8 cellular contexts compared by ENCODE assay signal in genomic region chr1:234730542-234731370, GRCh38.
DNase-seq lines count a peak whose midpoint lies in the region; ATAC-seq and TF ChIP-seq lines count a peak whose summit lies in the region.

No MANE protein-coding gene starts in this region.

- H3K9me3 Mint-ChIP-seq in activated CD8-positive, alpha-beta T cell treated with anti-CD3 and anti-CD28 coated beads for 36 hours: no peaks in the 10 kb centered on the region

- H4K20me1 ChIP-seq in osteoblast (ENCODE audit: insufficient read depth, low read length): no peaks in the 10 kb centered on the region

- no peak overlapping the region for H3K4me2 ChIP-seq in osteoblast (ENCODE audit: insufficient read depth, low read length)

- H3K79me2 ChIP-seq in osteoblast (ENCODE audit: insufficient read depth, low read length): no peaks in the 10 kb centered on the region

- H3K27me3 ChIP-seq in osteoblast (ENCODE audit: insufficient read depth, low read length): no peaks in the 10 kb centered on the region
- H3K27me3 ChIP-seq in esophagus squamous epithelium: no peaks in the 10 kb centered on the region
- no peaks in the 10 kb centered on the region for H3K27me3 ChIP-seq in left ventricle myocardium inferior (ENCODE audit: low read depth)

- ATAC-seq in GM18858 (IDR thresholded peaks at IDR 0.05; ENCODE audit: unreplicated experiment): peak; percentile 23
- ATAC-seq in HG02938 (IDR thresholded peaks at IDR 0.05; ENCODE audit: unreplicated experiment): peak; percentile 16
- peak; percentile 57 for ATAC-seq in activated CD8-positive, alpha-beta T cell treated with anti-CD3 and anti-CD28 coated beads for 36 hours

- H3K36me3 ChIP-seq in osteoblast (ENCODE audit: insufficient read depth, low read length): no peaks in the 10 kb centered on the region
- H3K36me3 ChIP-seq in esophagus squamous epithelium: no peaks in the 10 kb centered on the region
- no peaks in the 10 kb centered on the region for H3K36me3 ChIP-seq in left ventricle myocardium inferior

- peak; percentile 33 for TF ChIP-seq CTCF in activated CD8-positive, alpha-beta T cell treated with anti-CD3 and anti-CD28 coated beads for 36 hours (IDR thresholded peaks at IDR 0.05)
- TF ChIP-seq CTCF in osteoblast (IDR thresholded peaks at IDR 0.05; ENCODE audit: extremely low read depth, low read depth, low read length): no peak
- no peak for TF ChIP-seq CTCF in esophagus squamous epithelium (IDR thresholded peaks at IDR 0.05)
- TF ChIP-seq CTCF in left ventricle myocardium inferior (IDR thresholded peaks at IDR 0.05; ENCODE audit: borderline replicate concordance): no peak

- TF ChIP-seq POLR2A in esophagus squamous epithelium (IDR thresholded peaks at IDR 0.05): no peak

- no peaks in the 10 kb centered on the region for H3K36me3 Mint-ChIP-seq in activated CD8-positive, alpha-beta T cell treated with anti-CD3 and anti-CD28 coated beads for 36 hours (ENCODE audit: low read depth)

- WGBS in esophagus squamous epithelium, 2 donors: 63 to 70% methylated on average over 5 to 6 of the region's 6 CpGs

- POLR2A ChIA-PET in activated CD8-positive, alpha-beta T cell treated with anti-CD3 and anti-CD28 coated beads for 36 hours (lab: Charles Lee): interaction anchor here (1.2 to 1.5 kb wide), 4 partner anchors 8 to 121 kb away, joined by 3 to 11 read pairs (median 4); partner anchors contain the start of gene IRF2BP2

- H3K27ac Mint-ChIP-seq in activated CD8-positive, alpha-beta T cell treated with anti-CD3 and anti-CD28 coated beads for 36 hours: peak overlapping the region; percentile 94

- no peaks in the 10 kb centered on the region for H3K27me3 Mint-ChIP-seq in activated CD8-positive, alpha-beta T cell treated with anti-CD3 and anti-CD28 coated beads for 36 hours

- H3K4me1 ChIP-seq in osteoblast (ENCODE audit: insufficient read depth, low read length): peaks cover 40% of the 10 kb centered on the region
- peaks cover 22 to 54% (median 39%) of the 10 kb centered on the region in 3 donors for H3K4me1 ChIP-seq in esophagus squamous epithelium
- H3K4me1 ChIP-seq in left ventricle myocardium inferior: peaks cover 50% of the 10 kb centered on the region

- intact Hi-C loops in activated CD8-positive, alpha-beta T cell treated with anti-CD3 and anti-CD28 coated beads for 36 hours (cut with micrococcal nuclease): loop anchor here (2.0 to 5.0 kb wide), 5 partner anchors 38 to 282 kb away; partner anchors contain the start of gene IRF2BP2
- intact Hi-C loops in esophagus squamous epithelium (cut with DNase I) (no loop called here), left ventricle myocardium inferior (cut with micrococcal nuclease) (no loop called here)

- CTCF ChIA-PET in activated CD8-positive, alpha-beta T cell treated with anti-CD3 and anti-CD28 coated beads for 36 hours (lab: Charles Lee): interaction anchor here (0.6 to 1.5 kb wide), 5 partner anchors 8 to 131 kb away, joined by 3 to 6 read pairs (median 4); no protein-coding TSS in a partner anchor

- peak overlapping the region; percentile 97 for H3K27ac ChIP-seq in osteoblast (ENCODE audit: low read depth, low read length)
- H3K27ac ChIP-seq in esophagus squamous epithelium: peak overlapping the region in 1 of 4 donors; percentile 33
- H3K27ac ChIP-seq in left ventricle myocardium inferior (replicated peaks): no peak overlapping the region

- H3K4me1 Mint-ChIP-seq in activated CD8-positive, alpha-beta T cell treated with anti-CD3 and anti-CD28 coated beads for 36 hours (ENCODE audit: low read depth): peaks cover 79% of the 10 kb centered on the region

- H3K4me3 ChIP-seq in osteoblast (ENCODE audit: insufficient read depth, low read length): no peak overlapping the region
- no peak overlapping the region for H3K4me3 ChIP-seq in esophagus squamous epithelium
- H3K4me3 ChIP-seq in left ventricle myocardium inferior: no peak overlapping the region

- peak overlapping the region; percentile 47 for H3K4me3 Mint-ChIP-seq in activated CD8-positive, alpha-beta T cell treated with anti-CD3 and anti-CD28 coated beads for 36 hours

- H3K9me3 ChIP-seq in osteoblast (ENCODE audit: low read depth, low read length) (no peaks in the 10 kb centered on the region), esophagus squamous epithelium (no peaks in the 10 kb centered on the region), left ventricle myocardium inferior (replicated peaks) (no peaks in the 10 kb centered on the region)

- H2AFZ ChIP-seq in osteoblast (ENCODE audit: low read length): no peak overlapping the region

- peak; percentile 78 for DNase-seq in activated CD8-positive, alpha-beta T cell treated with anti-CD3 and anti-CD28 coated beads for 36 hours
- DNase-seq in osteoblast (ENCODE audit: insufficient read length, low spot score, missing footprints) (no peak), DMS79 (lab: John Stamatoyannopoulos, UW) (no peak), esophagus squamous epithelium (lab: John Stamatoyannopoulos, UW) (no peak), RPMI8226 (no peak), left ventricle myocardium inferior (no peak)
